Comparison of ENCODE assay signal across 1 cellular context in the genomic region with DNA sequence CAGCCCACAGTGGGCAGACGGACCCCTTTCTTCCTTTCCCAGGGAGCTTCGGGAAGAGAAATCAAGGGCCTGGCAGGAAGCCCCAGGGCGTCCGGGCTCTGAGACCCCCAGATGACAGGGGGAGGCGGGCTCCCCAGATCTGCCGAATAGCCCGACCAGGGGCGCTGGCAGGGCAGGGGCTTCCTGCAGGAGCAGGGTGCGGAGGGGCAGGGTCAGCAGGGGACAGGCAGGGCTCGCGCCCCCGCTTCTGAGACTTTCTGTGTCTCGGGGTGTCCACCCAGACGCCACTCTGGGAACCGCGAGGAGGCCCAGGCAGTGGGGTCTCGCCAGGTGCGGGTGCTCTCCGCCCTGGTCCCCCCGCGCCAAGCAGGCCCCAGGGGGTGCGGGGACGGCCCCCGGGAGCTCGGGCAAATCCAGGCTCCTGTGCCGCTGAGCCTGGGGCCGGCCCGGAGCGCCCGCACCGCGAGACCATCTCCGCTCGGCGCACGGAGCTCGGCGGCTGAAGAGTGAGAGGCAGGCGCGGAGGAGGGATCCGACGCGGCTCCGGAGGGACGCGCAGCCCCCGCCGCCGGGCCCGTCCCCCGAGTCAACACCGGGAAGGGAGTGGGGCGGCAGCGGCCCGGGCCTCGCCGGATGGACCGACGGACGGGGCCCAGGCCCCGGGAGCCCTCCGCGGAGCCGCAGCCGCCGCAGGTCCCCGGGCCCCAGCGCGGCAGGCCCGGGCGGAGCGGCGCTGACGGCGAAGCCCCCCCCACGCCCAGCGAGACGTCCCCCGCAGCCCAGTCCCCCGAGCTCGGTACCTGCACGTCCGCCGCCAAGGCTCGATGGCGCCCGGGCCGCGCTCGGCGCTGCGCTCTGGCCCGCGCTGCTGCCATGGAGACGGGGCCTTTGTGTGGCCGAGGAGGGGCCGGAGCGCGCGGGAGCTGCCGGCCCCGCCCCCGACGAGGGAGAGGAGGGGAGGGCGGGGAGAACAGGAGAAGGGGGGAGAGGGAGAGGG.
TF ChIP-seq lines count a peak whose summit lies in the region.

PLXNB2 (minus strand) TSS at position 894 of the 997 bp plus-strand sequence. CDS start 17,062 bp downstream, outside the sequence.

TF ChIP-seq in GM12878, 131 proteins besides CTCF, POLR2A, EP300 and RAD21 (continued from another document):
- TF ChIP-seq, protein P1, sequence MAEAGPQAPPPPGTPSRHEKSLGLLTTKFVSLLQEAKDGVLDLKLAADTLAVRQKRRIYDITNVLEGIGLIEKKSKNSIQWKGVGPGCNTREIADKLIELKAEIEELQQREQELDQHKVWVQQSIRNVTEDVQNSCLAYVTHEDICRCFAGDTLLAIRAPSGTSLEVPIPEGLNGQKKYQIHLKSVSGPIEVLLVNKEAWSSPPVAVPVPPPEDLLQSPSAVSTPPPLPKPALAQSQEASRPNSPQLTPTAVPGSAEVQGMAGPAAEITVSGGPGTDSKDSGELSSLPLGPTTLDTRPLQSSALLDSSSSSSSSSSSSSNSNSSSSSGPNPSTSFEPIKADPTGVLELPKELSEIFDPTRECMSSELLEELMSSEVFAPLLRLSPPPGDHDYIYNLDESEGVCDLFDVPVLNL (IDR thresholded peaks at IDR 0.05; ENCODE audit: low read depth, low read length), result no peak
